10 cellular contexts compared by ENCODE assay signal in the genomic region with DNA sequence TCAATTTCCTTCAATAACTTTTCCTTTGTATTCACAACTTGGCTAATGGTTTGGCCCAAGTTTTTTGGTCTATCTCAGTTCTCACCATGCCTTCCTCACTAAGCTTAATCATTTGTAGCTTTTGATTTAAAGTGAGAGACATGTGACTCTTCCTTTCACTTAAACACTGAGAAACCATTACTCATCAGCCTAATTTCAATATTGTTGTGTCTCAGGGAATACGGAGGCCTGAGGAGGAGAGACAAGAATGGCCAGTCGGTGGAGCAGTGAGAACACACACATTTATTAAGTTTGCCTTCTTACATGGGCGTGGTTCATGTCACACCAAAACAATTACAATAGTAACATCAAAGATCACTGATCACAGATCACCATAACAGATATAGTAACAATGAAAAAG. TPM values are rescaled to one million over a fixed set of nuclear protein-coding genes. Genes with fewer than 3 reads are reported as not detected.
DNase-seq lines count a peak whose midpoint lies in the region; ATAC-seq and TF ChIP-seq lines count a peak whose summit lies in the region.
"Had no signal": no experiment of that assay in that cellular context is flagged by ENCODE, and none has a peak within 500 bp of the region (broad histone marks: within the 10 kb centered on the region; RNA-seq: fewer than 3 reads in every experiment).

No MANE protein-coding gene starts in this region.

- H3K36me3 Mint-ChIP-seq in activated CD4-positive, alpha-beta T cell treated with anti-CD3 and anti-CD28 coated beads for 36 hours (ENCODE audit: low read depth): peaks cover 32% of the 10 kb centered on the region
- H3K36me3 Mint-ChIP-seq in activated naive CD8-positive, alpha-beta T cell treated with anti-CD3 and anti-CD28 coated beads for 36 hours: peaks cover 44% of the 10 kb centered on the region

- TF ChIP-seq CTCF in lower leg skin (IDR thresholded peaks at IDR 0.05): no peak

- no peak for TF ChIP-seq POLR2A in lower leg skin (IDR thresholded peaks at IDR 0.05)

- 49 to 69% methylated on average over 3 of the region's 3 CpGs for WGBS in lower leg skin, 2 donors

- H3K9me3 Mint-ChIP-seq in activated CD4-positive, alpha-beta T cell treated with anti-CD3 and anti-CD28 coated beads for 36 hours (ENCODE audit: low read depth): peaks cover 12% of the 10 kb centered on the region
- peaks cover 26% of the 10 kb centered on the region for H3K9me3 Mint-ChIP-seq in activated naive CD8-positive, alpha-beta T cell treated with anti-CD3 and anti-CD28 coated beads for 36 hours

- H3K27ac Mint-ChIP-seq in activated CD4-positive, alpha-beta T cell treated with anti-CD3 and anti-CD28 coated beads for 36 hours: peak overlapping the region; percentile 92
- peak overlapping the region; percentile 88 for H3K27ac Mint-ChIP-seq in activated naive CD8-positive, alpha-beta T cell treated with anti-CD3 and anti-CD28 coated beads for 36 hours

- CTCF ChIA-PET in activated CD4-positive, alpha-beta T cell treated with anti-CD3 and anti-CD28 coated beads for 36 hours (lab: Charles Lee): interaction anchor here (0.9 to 2.2 kb wide), 11 partner anchors 33 to 393 kb away, joined by 3 to 7 read pairs (median 5); a partner anchor contains a TSS

- no peak overlapping the region for H3K4me3 ChIP-seq in lower leg skin (ENCODE audit: low read depth, poor library complexity, severe bottlenecking)
- H3K4me3 ChIP-seq: SJCRH30 had no signal

- peak; percentile 77 for ATAC-seq in activated CD4-positive, alpha-beta T cell treated with anti-CD3 and anti-CD28 coated beads for 36 hours
- ATAC-seq in HG03378 (IDR thresholded peaks at IDR 0.05; ENCODE audit: unreplicated experiment): peak; percentile 87

- in situ Hi-C loops in G401 (cut with HindIII; ENCODE audit: low sequenced_read_pairs): no loop called here

- peak overlapping the region; percentile 41 for H3K4me3 Mint-ChIP-seq in activated CD4-positive, alpha-beta T cell treated with anti-CD3 and anti-CD28 coated beads for 36 hours
- peak overlapping the region; percentile 33 for H3K4me3 Mint-ChIP-seq in activated naive CD8-positive, alpha-beta T cell treated with anti-CD3 and anti-CD28 coated beads for 36 hours

- DNase-seq in activated CD4-positive, alpha-beta T cell treated with anti-CD3 and anti-CD28 coated beads for 36 hours: peak; percentile 58
- DNase-seq in activated CD4-positive, alpha-beta T cell treated with anti-CD3 and anti-CD28 coated beads for 1 hour: no peak
- peak; percentile 25 for DNase-seq in activated naive CD8-positive, alpha-beta T cell treated with anti-CD3 and anti-CD28 coated beads for 36 hours
- DNase-seq in stimulated activated CD4-positive, alpha-beta T cell treated with anti-CD3 and anti-CD28 coated beads, Interleukin-4, amount 100 ng/mL, for 4 hours: peak; percentile 9 to 12
- DNase-seq in iPS-NIHi7 (ENCODE audit: extremely low spot score) (no peak), G401 (ENCODE audit: low spot score) (no peak), lower leg skin (ENCODE audit: low spot score in 2 of 2) (no peak)
- DNase-seq: Kasumi-1, SJCRH30 had no signal

- H3K4me1 Mint-ChIP-seq in activated CD4-positive, alpha-beta T cell treated with anti-CD3 and anti-CD28 coated beads for 36 hours: peaks cover 53% of the 10 kb centered on the region
- peaks cover 37% of the 10 kb centered on the region for H3K4me1 Mint-ChIP-seq in activated naive CD8-positive, alpha-beta T cell treated with anti-CD3 and anti-CD28 coated beads for 36 hours

- intact Hi-C loops in activated CD4-positive, alpha-beta T cell treated with anti-CD3 and anti-CD28 coated beads for 36 hours (cut with DNase I, micrococcal nuclease): loop anchor here (1.0 to 5.0 kb wide), 19 partner anchors 41 to 1246 kb away; a partner anchor contains a TSS
- intact Hi-C loops in lower leg skin (cut with DNase I; ENCODE audit: low total_unique reads): no loop called here

- no peaks in the 10 kb centered on the region for H3K27me3 Mint-ChIP-seq in activated CD4-positive, alpha-beta T cell treated with anti-CD3 and anti-CD28 coated beads for 36 hours
- no peaks in the 10 kb centered on the region for H3K27me3 Mint-ChIP-seq in activated naive CD8-positive, alpha-beta T cell treated with anti-CD3 and anti-CD28 coated beads for 36 hours

- POLR2A ChIA-PET in activated CD4-positive, alpha-beta T cell treated with anti-CD3 and anti-CD28 coated beads for 36 hours (lab: Charles Lee): interaction anchor here (0.6 to 1.9 kb wide), 7 partner anchors 29 to 119 kb away, joined by 3 to 7 read pairs (median 4); a partner anchor contains a TSS

RNA-seq across cellular contexts. Expression of a gene that starts 56.7 kb away (rescaled TPM):
- 10 to 100 TPM; 18.4 to 23.6 TPM for total RNA-seq in activated CD4-positive, alpha-beta T cell treated with anti-CD3 and anti-CD28 coated beads for 36 hours
- 10 to 100 TPM; 12.3 to 13.7 TPM for total RNA-seq in activated naive CD8-positive, alpha-beta T cell treated with anti-CD3 and anti-CD28 coated beads for 36 hours
- total RNA-seq in G401 (2014; rRNA removed; shearing (Covaris generic)): not detected in 2 replicates
- 10 to 100 TPM; 25.5 to 41.5 (median 36.5) TPM for total RNA-seq in lower leg skin

Comparison
In these comparisons a context has a peak if more than half of its experiments do, and no peak if none do; other contexts are left out.
1. DNase-seq: peak in activated CD4-positive, alpha-beta T cell treated with anti-CD3 and anti-CD28 coated beads for 36 hours (single experiment), activated naive CD8-positive, alpha-beta T cell treated with anti-CD3 and anti-CD28 coated beads for 36 hours (single experiment) and stimulated activated CD4-positive, alpha-beta T cell treated with anti-CD3 and anti-CD28 coated beads, Interleukin-4, amount 100 ng/mL, for 4 hours (2 of 2); none in activated CD4-positive, alpha-beta T cell treated with anti-CD3 and anti-CD28 coated beads for 1 hour (single experiment), iPS-NIHi7 (single experiment), G401 (single experiment) and lower leg skin (0 of 2).
2. RNA of a gene that starts 56.7 kb away (total RNA-seq): 25.5 to 41.5 TPM in lower leg skin, 18.4 to 23.6 TPM in activated CD4-positive, alpha-beta T cell treated with anti-CD3 and anti-CD28 coated beads for 36 hours and 12.3 to 13.7 TPM in activated naive CD8-positive, alpha-beta T cell treated with anti-CD3 and anti-CD28 coated beads for 36 hours; not detected in G401; every median in the first group is over 10 times any median in the second.